20 cellular contexts compared by ENCODE assay signal in the genomic region with DNA sequence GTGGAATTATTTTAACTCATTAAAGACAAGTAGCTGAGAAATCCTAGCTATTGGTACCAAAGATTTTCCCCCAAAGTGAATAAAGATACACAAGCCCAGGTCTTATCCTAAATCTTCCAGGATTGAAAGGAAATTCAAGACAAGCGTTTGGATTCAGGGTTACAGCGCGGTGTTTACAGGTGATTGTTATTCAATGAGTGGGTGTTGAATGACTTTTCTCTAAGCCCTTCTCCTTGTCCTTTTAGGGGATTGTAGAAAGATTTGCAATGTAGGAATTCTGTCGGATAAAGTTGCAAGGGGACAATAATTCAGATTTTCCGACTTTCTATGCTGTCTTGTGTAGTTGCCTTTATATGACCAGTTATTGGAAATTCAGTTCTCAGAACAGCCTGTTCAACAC. TPM values are rescaled to one million over a fixed set of nuclear protein-coding genes. Genes with fewer than 3 reads are reported as not detected.
DNase-seq lines count a peak whose midpoint lies in the region; ATAC-seq and TF ChIP-seq lines count a peak whose summit lies in the region.
"Had no signal": no experiment of that assay in that cellular context is flagged by ENCODE, and none has a peak within 500 bp of the region (broad histone marks: within the 10 kb centered on the region; RNA-seq: fewer than 3 reads in every experiment).

No MANE protein-coding gene starts in this region.

- no peak overlapping the region for H3K23ac ChIP-seq in H9 (ENCODE audit: insufficient read length, low read depth, low read length)

- peak overlapping the region; percentile 73 to 92 (median 91); a peak in 6 of 7 replicates for H3K27ac Mint-ChIP-seq in H9

- no peak for TF ChIP-seq POLR2A in gastrocnemius medialis (IDR thresholded peaks at IDR 0.05)

- H3K4me3 ChIP-seq in OCI-LY7 (ENCODE audit: low read depth, low read length, poor library complexity, severe bottlenecking) (no peak overlapping the region), gastrocnemius medialis (peak overlapping the region in 1 of 4 donors; percentile 5)
- H3K4me3 ChIP-seq: A549, BLaER1, SJCRH30 had no signal

- peaks cover 8 to 21% (median 20%) of the 10 kb centered on the region in 3 experiments; a peak in 6 of 7 replicates for H3K36me3 Mint-ChIP-seq in H9 (ENCODE audit: insufficient read depth in 1 of 3, low read depth in 3 of 3)

- no peaks in the 10 kb centered on the region for H3K79me1 ChIP-seq in H9 (ENCODE audit: insufficient read depth, low read depth, low read length, poor library complexity, severe bottlenecking)

- no peak overlapping the region for H2BK5ac ChIP-seq in H9 (ENCODE audit: insufficient read length, low read length)

- H2BK12ac ChIP-seq in H9 (ENCODE audit: insufficient read length, low read depth, low read length), result no peak overlapping the region

- no peak overlapping the region for H4K8ac ChIP-seq in H9 (replicated peaks; ENCODE audit: insufficient read length, low read depth, low read length)

- H4K20me1 ChIP-seq in H9 (ENCODE audit: control insufficient read depth, insufficient read depth, insufficient read length) (no peaks in the 10 kb centered on the region), OCI-LY7 (ENCODE audit: insufficient read depth, low read length) (no peaks in the 10 kb centered on the region)

- CTCF ChIA-PET in OCI-LY7 (lab: Charles Lee; ENCODE audit: unreplicated experiment), result no interaction called here

- no CpG with 5 or more reads among the region's 5 CpGs for whole genome bisulfite sequencing in H9 (ENCODE audit: extremely low coverage, insufficient read length, low lambda C conversion rate)

- no peak overlapping the region for H3K56ac ChIP-seq in H9 (ENCODE audit: insufficient read length, low read depth, low read length)

- peaks cover 57 to 59% of the 10 kb centered on the region in 2 experiments for H3K4me1 Mint-ChIP-seq in H9
- H3K4me1 Mint-ChIP-seq: CD4-positive, alpha-beta memory T cell had no signal

- H3K4ac ChIP-seq in H9 (ENCODE audit: low read depth, low read length), result no peak overlapping the region

- no peak overlapping the region for H3K14ac ChIP-seq in H9 (ENCODE audit: insufficient read depth, low read length)

- no peaks in the 10 kb centered on the region for H3K79me2 ChIP-seq in H9 (ENCODE audit: insufficient read depth, low read length)
- no peaks in the 10 kb centered on the region for H3K79me2 ChIP-seq in OCI-LY7 (ENCODE audit: insufficient read depth, low read depth, low read length)

- no peaks in the 10 kb centered on the region for H3K23me2 ChIP-seq in H9 (ENCODE audit: insufficient read length, low read depth, low read length, poor library complexity, severe bottlenecking)

- no peaks in the 10 kb centered on the region for H3K9me3 Mint-ChIP-seq in H9
- H3K9me3 Mint-ChIP-seq: CD4-positive, alpha-beta memory T cell had no signal

- in situ Hi-C loops in gastrocnemius medialis (cut with MboI; ENCODE audit: low sequenced_read_pairs in 4 of 4), result no loop called here

- no peak overlapping the region for H2AK5ac ChIP-seq in H9 (ENCODE audit: insufficient read length, low read length)

- no peak overlapping the region for H2BK20ac ChIP-seq in H9 (ENCODE audit: low read depth, low read length, poor library complexity, severe bottlenecking)

- H3K9me3 ChIP-seq in H9 (ENCODE audit: control insufficient read depth, low read depth, low read length) (no peaks in the 10 kb centered on the region), OCI-LY7 (ENCODE audit: low read length) (no peaks in the 10 kb centered on the region), gastrocnemius medialis (no peaks in the 10 kb centered on the region)
- H3K9me3 ChIP-seq: A549, BLaER1, SJCRH30 had no signal

- H2AFZ ChIP-seq in H9 (ENCODE audit: low read length) (no peak overlapping the region), OCI-LY7 (ENCODE audit: low read length) (no peak overlapping the region)

- H2BK120ac ChIP-seq in H9 (ENCODE audit: low read depth, low read length, poor library complexity, severe bottlenecking), result no peak overlapping the region

- H3K4me2 ChIP-seq in H9 (ENCODE audit: insufficient read depth, insufficient read length, low read length), result no peak overlapping the region
- H3K4me2 ChIP-seq in OCI-LY7 (ENCODE audit: low read length), result no peak overlapping the region
- H3K4me2 ChIP-seq: A549, BLaER1 had no signal

- H3T11ph ChIP-seq in H9 (ENCODE audit: low read length), result peak overlapping the region; percentile 63

- H3K4me1 ChIP-seq in H9 (ENCODE audit: insufficient read depth, low read length), result peaks cover 10% of the 10 kb centered on the region; the same call in 1 of the 2 replicates
- no peaks in the 10 kb centered on the region for H3K4me1 ChIP-seq in OCI-LY7 (ENCODE audit: insufficient read depth, low read length, poor library complexity, severe bottlenecking)
- peaks cover 72 to 89% of the 10 kb centered on the region in 2 donors for H3K4me1 ChIP-seq in gastrocnemius medialis
- H3K4me1 ChIP-seq: A549 had no signal

- POLR2A ChIA-PET in OCI-LY7 (lab: Charles Lee), result interaction anchor here (0.6 kb wide), 2 partner anchors 129 to 388 kb away, joined by 3 to 4 read pairs; no protein-coding TSS in a partner anchor

- H3K27ac ChIP-seq in H9 (ENCODE audit: insufficient read length, low read depth, low read length), result no peak overlapping the region
- H3K27ac ChIP-seq in OCI-LY7 (ENCODE audit: low read depth, low read length, poor library complexity, severe bottlenecking), result no peak overlapping the region
- peak overlapping the region; percentile 85 to 90 (median 86) for H3K27ac ChIP-seq in gastrocnemius medialis
- H3K27ac ChIP-seq: A549, BLaER1, SJCRH30 had no signal

- H3K27me3 ChIP-seq in H9 (ENCODE audit: insufficient read depth, low read length) (no peaks in the 10 kb centered on the region), gastrocnemius medialis (no peaks in the 10 kb centered on the region)
- H3K27me3 ChIP-seq: BLaER1, SJCRH30 had no signal

- intact Hi-C loops in OCI-LY7 (cut with micrococcal nuclease; ENCODE audit: unreplicated experiment), result no loop called here
- intact Hi-C loops in gastrocnemius medialis (cut with DNase I; ENCODE audit: low total_unique reads), result no loop called here

- H3K18ac ChIP-seq in H9 (ENCODE audit: insufficient read length, low read depth, low read length), result no peak overlapping the region

- peaks cover 85% of the 10 kb centered on the region for H3K36me3 ChIP-seq in OCI-LY7 (ENCODE audit: insufficient read depth, low read length)
- H3K36me3 ChIP-seq in gastrocnemius medialis, result peaks cover 0 to 41% of the 10 kb centered on the region in 2 donors

- H3K27me3 Mint-ChIP-seq in H9 (ENCODE audit: low read depth), result no peaks in the 10 kb centered on the region
- H3K27me3 Mint-ChIP-seq: CD4-positive, alpha-beta memory T cell had no signal

- H4K91ac ChIP-seq in H9 (ENCODE audit: insufficient read length, low read depth, low read length), result no peak overlapping the region

- no peak for DNase-seq in H9
- DNase-seq in OCI-LY7 (ENCODE audit: low spot score), result no peak
- peak; percentile 20 for DNase-seq in iPS DF 19.7 (ENCODE audit: low read depth, low spot score)
- no peak for DNase-seq in gastrocnemius medialis
- no peak for DNase-seq in NCI-H187 treated with DMSO at 0.1 percent for 48 hours (lab: John Stamatoyannopoulos, UW)
- DNase-seq in stimulated activated naive CD4-positive, alpha-beta T cell (lab: John Stamatoyannopoulos, UW), result no peak
- no peak for DNase-seq in NCI-H2227 treated with DMSO at 0.1 percent for 48 hours (lab: John Stamatoyannopoulos, UW)
- DNase-seq: Calu3; CD4-positive, alpha-beta memory T cell; DMS53; EL; HCEC 1CT; KBM-7; NCI-H1105; NCI-H1694 treated with DMSO at 0.1 percent for 48 hours; NCI-H2107; NCI-H524; SJCRH30 had no signal

- TF ChIP-seq CTCF in H9 (conservative IDR thresholded peaks at IDR 0.05) (no peak), OCI-LY7 (conservative IDR thresholded peaks at IDR 0.05; ENCODE audit: low read length) (no peak), gastrocnemius medialis (IDR thresholded peaks at IDR 0.05 in 4 of 5, conservative IDR thresholded peaks at IDR 0.05 in 1 of 5) (no peak)

- BruUV-seq in OCI-LY7 (replicated peaks; lab: Mats Ljungman, UMichigan), result TSS peak; percentile 9

- H3K9me2 ChIP-seq in OCI-LY7 (ENCODE audit: insufficient read depth, low read length), result no peaks in the 10 kb centered on the region

- H4K5ac ChIP-seq in H9 (ENCODE audit: insufficient read length, low read depth, low read length), result no peak overlapping the region

- no peak overlapping the region for H2BK15ac ChIP-seq in H9 (ENCODE audit: low read depth, low read length)

- no peak overlapping the region for H3K9ac ChIP-seq in H9 (ENCODE audit: extremely low read depth, insufficient read length, low read length)
- H3K9ac ChIP-seq: BLaER1 had no signal

- H3K4me3 Mint-ChIP-seq in H9, result peak overlapping the region; percentile 23 to 39
- H3K4me3 Mint-ChIP-seq: CD4-positive, alpha-beta memory T cell had no signal

- ATAC-seq in gastrocnemius medialis, result no peak
- ATAC-seq: A549 had no signal

RNA-seq across cellular contexts. Expression of gene USP13, which starts 57.2 kb away (rescaled TPM):
- total RNA-seq in H9 (2021) (26.0 and 26.7 TPM in 2 replicates), OCI-LY7 (2022) (49.7 and 55.2 TPM in 2 replicates), gastrocnemius medialis (100 to 1,000 TPM; 117 to 453 (median 249) TPM)
- 23.7 and 25.8 TPM in 2 replicates for total RNA-seq in OCI-LY7 (2014; rRNA removed; shearing (Covaris generic))

Comparison
In these comparisons a context has a peak if more than half of its experiments do, and no peak if none do; other contexts are left out.
1. H3K27ac ChIP-seq: peak in gastrocnemius medialis (4 of 4); none in H9 (single experiment) and OCI-LY7 (single experiment).